Comparison of ENCODE assay signal across 23 cellular contexts in genomic region chr1:77484926-77485325, GRCh38.
"Had no signal": no experiment of that assay in that cellular context is flagged by ENCODE, and none has a peak within 500 bp of the region (broad histone marks: within the 10 kb centered on the region; RNA-seq: fewer than 3 reads in every experiment).

No MANE protein-coding gene starts in this region.

- H3K4me3 ChIP-seq: PC-9, Peyer's patch, SJCRH30 had no signal

- H3K36me3 ChIP-seq: Peyer's patch, SJCRH30 had no signal

- H3K27me3 ChIP-seq: Peyer's patch, SJCRH30 had no signal

- DNase-seq: KBM-7, MV-4-11, NCI-H1048, NCI-H1105, NCI-H1417, NCI-H1436 treated with DMSO at 0.1 percent for 48 hours, NCI-H1694, NCI-H187 treated with DMSO at 0.1 percent for 48 hours, NCI-H2029 treated with DMSO at 0.1 percent for 48 hours, NCI-H226, NCI-H446, NCI-H510A, NCI-H524 treated with DMSO at 0.1 percent for 48 hours, NCI-H69, NCI-H774, OCI-M1, PC-9, Peyer's patch, SHP77 treated with DMSO at 0.1 percent for 48 hours, SJCRH30 had no signal

- ATAC-seq: Right ventricle myocardium inferior, SK-N-SH treated with all-trans-retinoic acid at 6 μM for 48 hours had no signal

- H3K27ac ChIP-seq: HL-60, PC-9, Peyer's patch, SJCRH30 had no signal

- H3K4me1 ChIP-seq: Peyer's patch had no signal

- H3K9me3 ChIP-seq: Peyer's patch, SJCRH30 had no signal
